ENCODE assay signal across 8 cellular contexts in the genomic region with DNA sequence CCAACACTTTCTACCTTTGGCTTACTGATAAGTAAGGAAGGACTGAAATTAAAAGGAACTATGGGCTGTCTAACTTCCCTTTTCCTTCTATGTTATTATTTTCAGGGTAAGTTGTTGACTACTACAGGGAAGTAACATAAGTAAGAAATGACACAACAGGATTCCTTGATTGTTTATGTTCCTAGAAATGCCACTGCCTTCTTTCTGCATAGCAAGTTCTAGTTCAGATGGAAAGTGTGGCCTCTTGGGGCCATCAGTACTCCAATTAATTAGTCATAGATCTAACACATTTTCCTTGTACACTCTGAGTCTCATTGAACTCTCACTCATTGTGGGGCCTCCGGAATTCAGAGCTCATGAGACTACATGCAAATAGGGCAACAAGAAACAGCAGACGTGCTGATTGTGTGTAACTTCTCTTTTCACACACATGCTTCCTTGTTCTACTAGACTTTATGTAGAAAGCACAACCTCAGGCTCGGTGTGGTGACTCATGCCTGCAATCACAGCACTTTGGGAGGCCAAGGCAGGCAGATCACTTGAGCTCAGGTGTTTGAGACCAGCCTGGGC. TPM values are rescaled to one million over a fixed set of nuclear protein-coding genes. Genes with fewer than 3 reads are reported as not detected.
DNase-seq lines count a peak whose midpoint lies in the region; ATAC-seq and TF ChIP-seq lines count a peak whose summit lies in the region.

No MANE protein-coding gene starts in this region.

- H3K36me3 Mint-ChIP-seq in MCF 10A (ENCODE audit: insufficient read depth, unreplicated experiment), result no peaks in the 10 kb centered on the region
- H3K36me3 Mint-ChIP-seq in stimulated activated effector memory CD8-positive, alpha-beta T cell treated with anti-CD3 and anti-CD28 coated beads, Interleukin-12 subunit alpha, Interleukin-12 subunit beta, amount 100 ng/mL, for 72 hours, result no peaks in the 10 kb centered on the region

- ATAC-seq in GM21619 (IDR thresholded peaks at IDR 0.05; ENCODE audit: unreplicated experiment) (peak; percentile 91), HG03045 (IDR thresholded peaks at IDR 0.05; ENCODE audit: unreplicated experiment) (no peak)
- ATAC-seq in stimulated activated effector memory CD8-positive, alpha-beta T cell treated with anti-CD3 and anti-CD28 coated beads, Interleukin-12 subunit alpha, Interleukin-12 subunit beta, amount 100 ng/mL, for 72 hours, result peak; percentile 83

- H3K4me1 Mint-ChIP-seq in MCF 10A (ENCODE audit: insufficient read depth, unreplicated experiment), result peaks cover 5% of the 10 kb centered on the region
- H3K4me1 Mint-ChIP-seq in stimulated activated effector memory CD8-positive, alpha-beta T cell treated with anti-CD3 and anti-CD28 coated beads, Interleukin-12 subunit alpha, Interleukin-12 subunit beta, amount 100 ng/mL, for 72 hours, result peaks cover 6% of the 10 kb centered on the region

- no peaks in the 10 kb centered on the region for H3K27me3 Mint-ChIP-seq in MCF 10A (ENCODE audit: insufficient read depth, unreplicated experiment)

- BruUV-seq in MCF 10A (replicated peaks; lab: Mats Ljungman, UMichigan), result no TSS peak

- H3K4me3 Mint-ChIP-seq in MCF 10A (ENCODE audit: unreplicated experiment), result no peak overlapping the region
- no peak overlapping the region for H3K4me3 Mint-ChIP-seq in stimulated activated effector memory CD8-positive, alpha-beta T cell treated with anti-CD3 and anti-CD28 coated beads, Interleukin-12 subunit alpha, Interleukin-12 subunit beta, amount 100 ng/mL, for 72 hours

- no peak for TF ChIP-seq CTCF in GM10248 (IDR thresholded peaks at IDR 0.05; ENCODE audit: control extremely low read depth, extremely low read depth, low read depth, missing control alignments)
- no peak for TF ChIP-seq CTCF in MCF 10A (IDR thresholded peaks at IDR 0.05; ENCODE audit: unreplicated experiment)

- DNase-seq in GM10248 (ENCODE audit: extremely low spot score) (peak; percentile 51), LHCN-M2 (ENCODE audit: low read depth) (peak; percentile 49), MCF 10A (ENCODE audit: unreplicated experiment) (peak; percentile 45), GM03348 (ENCODE audit: low spot score) (no peak)
- no peak for DNase-seq in stimulated activated effector memory CD8-positive, alpha-beta T cell treated with anti-CD3 and anti-CD28 coated beads, Interleukin-12 subunit alpha, Interleukin-12 subunit beta, amount 100 ng/mL, for 72 hours (ENCODE audit: low spot score in 2 of 2)
- DNase-seq in activated CD8-positive, alpha-beta memory T cell treated with anti-CD3 and anti-CD28 coated beads, Interleukin-2, amount 50 U/mL, for 48 hours, result no peak

- intact Hi-C loops in MCF 10A (cut with micrococcal nuclease), result no loop called here

- POLR2A ChIA-PET in GM10248 (lab: Yijun Ruan, JAX), result no interaction called here
- POLR2A ChIA-PET in MCF 10A (lab: Yijun Ruan, JAX), result interaction anchor here (2.1 kb wide), 1 partner anchor 42 kb away, joined by 18 read pairs; a partner anchor contains a TSS

- no peak overlapping the region for H3K27ac Mint-ChIP-seq in MCF 10A (ENCODE audit: low read depth, unreplicated experiment)
- H3K27ac Mint-ChIP-seq in stimulated activated effector memory CD8-positive, alpha-beta T cell treated with anti-CD3 and anti-CD28 coated beads, Interleukin-12 subunit alpha, Interleukin-12 subunit beta, amount 100 ng/mL, for 72 hours, result no peak overlapping the region

- H3K9me3 Mint-ChIP-seq in MCF 10A (ENCODE audit: unreplicated experiment), result no peaks in the 10 kb centered on the region
- H3K9me3 Mint-ChIP-seq in stimulated activated effector memory CD8-positive, alpha-beta T cell treated with anti-CD3 and anti-CD28 coated beads, Interleukin-12 subunit alpha, Interleukin-12 subunit beta, amount 100 ng/mL, for 72 hours, result no peaks in the 10 kb centered on the region

- CTCF ChIA-PET in GM10248 (lab: Yijun Ruan, JAX) (interaction anchor here (1.0 to 1.2 kb wide), 2 partner anchors 13 to 27 kb away, joined by 3 read pairs; no protein-coding TSS in a partner anchor), MCF 10A (lab: Yijun Ruan, JAX) (no interaction called here)

RNA-seq across cellular contexts. Expression of a gene that starts 35.3 kb away (rescaled TPM):
- total RNA-seq in LHCN-M2 (2014; rRNA removed) (91.4 and 99.7 TPM in 2 replicates), MCF 10A (2022) (51.5 and 61.1 TPM in 2 replicates)
- 80.3 TPM for polyA plus RNA-seq in LHCN-M2 (2012)

RNA-seq across cellular contexts. Expression of a gene that starts 42.0 kb away (rescaled TPM):
- 108 and 131 TPM in 2 replicates for total RNA-seq in LHCN-M2 (2014; rRNA removed)
- 93.3 TPM for polyA plus RNA-seq in LHCN-M2 (2012)
- 95.0 and 95.9 TPM in 2 replicates for total RNA-seq in MCF 10A (2022)

Comparison
In these comparisons a context has a peak if more than half of its experiments do, and no peak if none do; other contexts are left out.
1. DNase-seq: peak in GM10248 (single experiment), LHCN-M2 (single experiment) and MCF 10A (single experiment); none in stimulated activated effector memory CD8-positive, alpha-beta T cell treated with anti-CD3 and anti-CD28 coated beads, Interleukin-12 subunit alpha, Interleukin-12 subunit beta, amount 100 ng/mL, for 72 hours (0 of 2), activated CD8-positive, alpha-beta memory T cell treated with anti-CD3 and anti-CD28 coated beads, Interleukin-2, amount 50 U/mL, for 48 hours (single experiment) and GM03348 (single experiment).